12 cellular contexts compared by ENCODE assay signal in genomic region chr9:36901528-36901927, GRCh38.
DNase-seq lines count a peak whose midpoint lies in the region; ATAC-seq and TF ChIP-seq lines count a peak whose summit lies in the region.
"Had no signal": no experiment of that assay in that cellular context is flagged by ENCODE, and none has a peak within 500 bp of the region (broad histone marks: within the 10 kb centered on the region; RNA-seq: fewer than 3 reads in every experiment).

No MANE protein-coding gene starts in this region.

- intact Hi-C loops in activated B cell treated with CpG ODN at 0.5 μM for 24 hours (cut with micrococcal nuclease): no loop called here

- no peak for ATAC-seq in activated B cell treated with CpG ODN at 0.5 μM for 24 hours (ENCODE audit: low read depth)
- no peak for ATAC-seq in stimulated activated naive B cell treated with anti-CD40 and anti-IgM and Interleukin-4, amounts not matched to agents 10 μg/mL and 1 μg/mL and 100 μg/mL, for 72 hours (replicated peaks)
- no peak for ATAC-seq in HG03469 (IDR thresholded peaks at IDR 0.05; ENCODE audit: unreplicated experiment)
- no peak for ATAC-seq in HG03439 (IDR thresholded peaks at IDR 0.05; ENCODE audit: unreplicated experiment)
- ATAC-seq: HepG2 had no signal

- H3K4me1 Mint-ChIP-seq in IgD-negative memory B cell (peaks cover 8 to 28% (median 12%) of the 10 kb centered on the region in 3 donors), activated B cell treated with CpG ODN at 0.5 μM for 24 hours (peaks cover 61% of the 10 kb centered on the region)
- peaks cover 75 to 99% of the 10 kb centered on the region in 2 donors for H3K4me1 Mint-ChIP-seq in stimulated activated naive B cell treated with anti-CD40 and anti-IgM and Interleukin-4, amounts not matched to agents 10 μg/mL and 1 μg/mL and 100 μg/mL, for 72 hours

- no peaks in the 10 kb centered on the region for H3K27me3 Mint-ChIP-seq in IgD-negative memory B cell
- no peaks in the 10 kb centered on the region for H3K27me3 Mint-ChIP-seq in activated B cell treated with CpG ODN at 0.5 μM for 24 hours
- no peaks in the 10 kb centered on the region for H3K27me3 Mint-ChIP-seq in stimulated activated naive B cell treated with anti-CD40 and anti-IgM and Interleukin-4, amounts not matched to agents 10 μg/mL and 1 μg/mL and 100 μg/mL, for 72 hours

- H3K9me3 Mint-ChIP-seq in IgD-negative memory B cell (no peaks in the 10 kb centered on the region), activated B cell treated with CpG ODN at 0.5 μM for 24 hours (no peaks in the 10 kb centered on the region)
- H3K9me3 Mint-ChIP-seq in stimulated activated naive B cell treated with anti-CD40 and anti-IgM and Interleukin-4, amounts not matched to agents 10 μg/mL and 1 μg/mL and 100 μg/mL, for 72 hours: no peaks in the 10 kb centered on the region
- H3K9me3 Mint-ChIP-seq: CD4-positive, alpha-beta T cell had no signal

- no peak for TF ChIP-seq CTCF in activated B cell treated with CpG ODN at 0.5 μM for 24 hours (IDR thresholded peaks at IDR 0.05)

- H3K4me3 Mint-ChIP-seq in IgD-negative memory B cell (peak overlapping the region in 1 of 4 donors; percentile 22), activated B cell treated with CpG ODN at 0.5 μM for 24 hours (no peak overlapping the region)
- H3K4me3 Mint-ChIP-seq in stimulated activated naive B cell treated with anti-CD40 and anti-IgM and Interleukin-4, amounts not matched to agents 10 μg/mL and 1 μg/mL and 100 μg/mL, for 72 hours: peak overlapping the region in 1 of 2 donors; percentile 13
- H3K4me3 Mint-ChIP-seq: CD4-positive, alpha-beta T cell had no signal

- H3K36me3 Mint-ChIP-seq in IgD-negative memory B cell: peaks cover 4% of the 10 kb centered on the region
- H3K36me3 Mint-ChIP-seq in activated B cell treated with CpG ODN at 0.5 μM for 24 hours (ENCODE audit: low read depth): peaks cover 96% of the 10 kb centered on the region
- peaks cover 64 to 89% of the 10 kb centered on the region in 2 donors for H3K36me3 Mint-ChIP-seq in stimulated activated naive B cell treated with anti-CD40 and anti-IgM and Interleukin-4, amounts not matched to agents 10 μg/mL and 1 μg/mL and 100 μg/mL, for 72 hours

- POLR2A ChIA-PET in activated B cell treated with CpG ODN at 0.5 μM for 24 hours (lab: Charles Lee): no interaction called here

- H3K27ac Mint-ChIP-seq in IgD-negative memory B cell (peak overlapping the region; percentile 35 to 82 (median 58)), activated B cell treated with CpG ODN at 0.5 μM for 24 hours (peak overlapping the region; percentile 70)
- peak overlapping the region; percentile 93 for H3K27ac Mint-ChIP-seq in stimulated activated naive B cell treated with anti-CD40 and anti-IgM and Interleukin-4, amounts not matched to agents 10 μg/mL and 1 μg/mL and 100 μg/mL, for 72 hours
- H3K27ac Mint-ChIP-seq: CD4-positive, alpha-beta T cell had no signal

- CTCF ChIA-PET in activated B cell treated with CpG ODN at 0.5 μM for 24 hours (lab: Charles Lee): no interaction called here

- DNase-seq in activated B cell treated with CpG ODN at 0.5 μM for 24 hours (no peak), mesenteric fat pad (ENCODE audit: low spot score) (peak; percentile 53), GOT3 (lab: John Stamatoyannopoulos, UW) (no peak)
- no peak for DNase-seq in stimulated activated naive B cell treated with anti-CD40 and anti-IgM and Interleukin-4, amounts not matched to agents 10 μg/mL and 1 μg/mL and 100 μg/mL, for 72 hours
- DNase-seq: ACHN; Caco-2; CD4-positive, alpha-beta T cell; HCEC 1CT had no signal
